ENCODE assay signal across 10 cellular contexts in the genomic region with DNA sequence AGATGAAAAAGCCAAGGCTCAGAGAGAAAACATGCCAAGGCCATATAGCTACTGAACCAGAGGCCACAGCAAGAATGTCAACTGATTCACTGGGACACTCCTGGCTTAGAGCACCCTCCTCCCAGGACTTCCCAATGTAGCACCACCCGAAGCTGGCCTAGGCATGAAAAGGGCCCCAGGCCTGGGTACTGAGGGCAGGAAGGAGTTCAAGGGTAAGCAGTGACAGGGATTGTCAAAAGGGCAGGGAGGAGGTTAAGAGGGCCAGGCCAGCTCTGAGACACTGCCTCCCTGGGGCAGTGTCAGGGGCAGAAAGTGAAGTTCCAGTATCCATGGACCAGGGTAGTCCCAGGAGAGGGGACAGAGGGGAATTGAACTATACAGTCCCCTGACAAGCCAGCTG. TPM values are rescaled to one million over a fixed set of nuclear protein-coding genes. Genes with fewer than 3 reads are reported as not detected.
"Had no signal": no experiment of that assay in that cellular context is flagged by ENCODE, and none has a peak within 500 bp of the region (broad histone marks: within the 10 kb centered on the region; RNA-seq: fewer than 3 reads in every experiment).

No MANE protein-coding gene starts in this region.

- DNase-seq: GM23248, GOT3, H7, H9, HCEC 1CT, HFFc6 had no signal

- ATAC-seq: GM23338, HCT116 had no signal

- H2AFZ ChIP-seq: GM23248, GM23338 had no signal

- H3K36me3 ChIP-seq: HAP-1 had no signal

- H3K4me2 ChIP-seq: GM23338 had no signal

- H3K27ac ChIP-seq: GM23248 had no signal

- H3K4me3 ChIP-seq: GM23248, GM23338, HAP-1 had no signal

- H3K9me3 ChIP-seq: HAP-1 had no signal

- H3K9ac ChIP-seq: GM23248 had no signal

RNA-seq across cellular contexts. Expression of gene FRMPD2, which starts 57.8 kb away (rescaled TPM):
- total RNA-seq: GM23248, GM23338, H4, H7, HFFc6 had no signal
- polyA plus RNA-seq: GM23248, GM23338 had no signal
